ENCODE assay signal across 1 cellular context in the genomic region with DNA sequence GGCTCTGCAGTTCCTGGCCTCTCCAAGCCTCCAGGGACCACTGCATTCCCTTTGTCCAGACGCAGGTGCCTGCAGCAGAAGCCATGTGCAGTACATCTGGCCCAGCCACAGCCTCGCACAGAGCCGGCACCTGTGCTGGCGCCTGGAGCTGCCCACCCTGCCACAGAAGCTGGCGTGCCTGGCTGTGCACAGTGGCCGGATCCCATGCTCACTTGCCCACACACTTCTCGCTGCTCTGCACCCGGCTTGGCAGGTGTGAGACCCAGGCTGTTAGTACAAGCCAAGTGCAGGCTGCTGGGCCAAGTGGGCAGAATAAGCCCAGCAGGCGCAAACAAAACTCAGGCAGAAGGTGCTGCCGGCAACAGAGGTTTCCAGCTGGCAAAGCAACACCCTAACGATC.
TF ChIP-seq lines count a peak whose summit lies in the region.

No MANE protein-coding gene starts in this region.

TF ChIP-seq in HepG2, 621 proteins besides CTCF, POLR2A, EP300 and RAD21 (continued from another document):
- TF ChIP-seq HMG20B (CRISPR knock-in tag; conservative IDR thresholded peaks at IDR 0.05): no peak
- no peak for TF ChIP-seq MTA3 (CRISPR knock-in tag; IDR thresholded peaks at IDR 0.05)
